1 cellular context compared by ENCODE assay signal in genomic region chr18:389658-390357, GRCh38.
TF ChIP-seq lines count a peak whose summit lies in the region.

No MANE protein-coding gene starts in this region.

TF ChIP-seq in GM12878, 131 proteins besides CTCF, POLR2A, EP300 and RAD21 (continued from another document):
- TF ChIP-seq E2F4 (IDR thresholded peaks at IDR 0.05; ENCODE audit: low read depth, low read length) (no peak), MXI1 (IDR thresholded peaks at IDR 0.05; ENCODE audit: low read depth, low read length) (no peak)
